ENCODE assay signal across 8 cellular contexts in genomic region chrX:1591102-1591862, GRCh38. TPM values are rescaled to one million over a fixed set of nuclear protein-coding genes. Genes with fewer than 3 reads are reported as not detected.
DNase-seq lines count a peak whose midpoint lies in the region; ATAC-seq and TF ChIP-seq lines count a peak whose summit lies in the region.

Gene AKAP17A, plus strand, starts transcription at chrX:1591604. Its CDS starts 1,859 bp downstream, at chrX:1593463.

- no TSS peak for BruUV-seq in PC-9 (replicated peaks; lab: Mats Ljungman, UMichigan)

- H3K9me2 ChIP-seq in PC-9 (ENCODE audit: insufficient read depth) = no peaks in the 10 kb centered on the region

- H3K27me3 ChIP-seq in PC-9 (ENCODE audit: insufficient read depth, low read depth) = no peaks in the 10 kb centered on the region
- no peaks in the 10 kb centered on the region for H3K27me3 ChIP-seq in esophagus (ENCODE audit: control insufficient read depth in 1 of 2, insufficient read depth in 2 of 2, low read length in 2 of 2)
- no peaks in the 10 kb centered on the region for H3K27me3 ChIP-seq in mucosa of rectum (ENCODE audit: control insufficient read depth in 2 of 2, insufficient read depth in 2 of 2, low read length in 2 of 2)

- DNase-seq in DMS153 (lab: John Stamatoyannopoulos, UW) (peak; percentile 75), KBM-7 (peak; percentile 99), PC-9 (peak; percentile 82 to 95)
- DNase-seq in activated T-cell treated with anti-CD3 and anti-CD28 coated beads, Interleukin-2, amount 50 U/mL, for 1 hour = peak; percentile 100
- DNase-seq in stimulated activated CD8-positive, alpha-beta memory T cell treated with anti-CD3 and anti-CD28 coated beads, Interleukin-4, amount 100 ng/mL, for 4 hours (ENCODE audit: low read depth in 2 of 2, low spot score in 1 of 2) = peak; percentile 95 to 99

- 2 to 4% methylated on average over 35 to 66 of the region's 66 CpGs for WGBS in esophagus, 2 donors

- H3K4me3 ChIP-seq in PC-9 (peak within 1 kb of the TSS; percentile 95), esophagus (ENCODE audit: low read depth in 1 of 2, low read length in 2 of 2) (peak within 1 kb of the TSS; percentile 92 to 95), mucosa of rectum (ENCODE audit: low read length in 2 of 2) (peak within 1 kb of the TSS; percentile 84 to 87)

- CTCF ChIA-PET in PC-9 (lab: Charles Lee) = no interaction called here

- intact Hi-C loops in PC-9 (cut with micrococcal nuclease; ENCODE audit: unreplicated experiment) = loop anchor here (5.0 kb wide), 1 partner anchor 139 kb away; the partner anchor contains the start of gene ASMTL

- peak; percentile 73 for ATAC-seq in GM21717 (IDR thresholded peaks at IDR 0.05; ENCODE audit: unreplicated experiment)

- POLR2A ChIA-PET in PC-9 (lab: Charles Lee; ENCODE audit: unreplicated experiment) = no interaction called here

- in situ Hi-C loops in KBM-7 (cut with MboI; ENCODE audit: low pct_unique_long_range_greater_than_20kb, low sequenced_read_pairs) = no loop called here

- 0 out of 2 replicates have a peak within 1 kb of the TSS, but pooled peaks have one; percentile 62 for H2AFZ ChIP-seq in PC-9

- peak within 1 kb of the TSS; percentile 44 for H3K27ac ChIP-seq in PC-9
- H3K27ac ChIP-seq in esophagus (ENCODE audit: low read depth in 2 of 2, low read length in 1 of 2) = peak within 1 kb of the TSS; percentile 73 to 88
- H3K27ac ChIP-seq in mucosa of rectum (ENCODE audit: low read depth in 2 of 2, low read length in 2 of 2) = peak within 1 kb of the TSS; percentile 49 to 68

- no peak for TF ChIP-seq CTCF in PC-9 (conservative IDR thresholded peaks at IDR 0.05)

- no peaks in the 10 kb centered on the region for H3K36me3 ChIP-seq in PC-9 (ENCODE audit: low read depth)
- peaks cover 14 to 26% of the 10 kb centered on the region in 2 donors for H3K36me3 ChIP-seq in esophagus (ENCODE audit: control insufficient read depth in 2 of 2, insufficient read depth in 2 of 2, low read length in 1 of 2)
- peaks cover 25 to 27% of the 10 kb centered on the region in 2 donors for H3K36me3 ChIP-seq in mucosa of rectum (ENCODE audit: control insufficient read depth in 2 of 2, insufficient read depth in 2 of 2, low read length in 2 of 2)

- H3K9me3 ChIP-seq in PC-9 (ENCODE audit: insufficient read depth, low read depth) = no peaks in the 10 kb centered on the region
- H3K9me3 ChIP-seq in esophagus (ENCODE audit: control insufficient read depth in 2 of 2, insufficient read depth in 1 of 2, low read depth in 1 of 2, low read length in 1 of 2) = no peaks in the 10 kb centered on the region
- H3K9me3 ChIP-seq in mucosa of rectum (ENCODE audit: control insufficient read depth in 2 of 2, low read length in 2 of 2) = no peaks in the 10 kb centered on the region

- peak within 1 kb of the TSS; percentile 78 to 86 for H3K9ac ChIP-seq in mucosa of rectum (ENCODE audit: low read depth in 1 of 2, low read length in 2 of 2)

- H3K4me1 ChIP-seq in PC-9 (replicated peaks; ENCODE audit: insufficient read depth) = peaks cover 9% of the 10 kb centered on the region; the same call in 1 of the 2 replicates
- peaks cover 7 to 19% of the 10 kb centered on the region in 2 donors for H3K4me1 ChIP-seq in esophagus (ENCODE audit: control insufficient read depth in 2 of 2, insufficient read depth in 2 of 2, low read length in 1 of 2)
- H3K4me1 ChIP-seq in mucosa of rectum (ENCODE audit: control insufficient read depth in 2 of 2, insufficient read depth in 2 of 2, low read length in 2 of 2) = peaks cover 7 to 15% of the 10 kb centered on the region in 2 donors

- H3K4me2 ChIP-seq in PC-9 = peak within 1 kb of the TSS; percentile 87

- H4K20me1 ChIP-seq in PC-9 (ENCODE audit: insufficient read depth) = peaks cover 26% of the 10 kb centered on the region

- H3F3A ChIP-seq in PC-9 (ENCODE audit: insufficient read depth, low read depth) = peaks cover 22% of the 10 kb centered on the region; the same call in 1 of the 2 replicates

- H3K79me2 ChIP-seq in PC-9 (ENCODE audit: low read depth) = peaks cover 43% of the 10 kb centered on the region

RNA-seq across cellular contexts. Expression of gene AKAP17A, which starts in this region (rescaled TPM):
- 28.3 and 29.2 TPM in 2 replicates for total RNA-seq in PC-9 (2021)
- 10 to 100 TPM; 23.9 to 42.8 TPM for polyA plus RNA-seq in esophagus

Comparison
In these comparisons a context has a peak if more than half of its experiments do, and no peak if none do; other contexts are left out.
1. Peak in every context shown above with its lines: DNase-seq, ATAC-seq, H3K4me3 ChIP-seq and H3K27ac ChIP-seq.